1 cellular context compared by ENCODE assay signal in the genomic region with DNA sequence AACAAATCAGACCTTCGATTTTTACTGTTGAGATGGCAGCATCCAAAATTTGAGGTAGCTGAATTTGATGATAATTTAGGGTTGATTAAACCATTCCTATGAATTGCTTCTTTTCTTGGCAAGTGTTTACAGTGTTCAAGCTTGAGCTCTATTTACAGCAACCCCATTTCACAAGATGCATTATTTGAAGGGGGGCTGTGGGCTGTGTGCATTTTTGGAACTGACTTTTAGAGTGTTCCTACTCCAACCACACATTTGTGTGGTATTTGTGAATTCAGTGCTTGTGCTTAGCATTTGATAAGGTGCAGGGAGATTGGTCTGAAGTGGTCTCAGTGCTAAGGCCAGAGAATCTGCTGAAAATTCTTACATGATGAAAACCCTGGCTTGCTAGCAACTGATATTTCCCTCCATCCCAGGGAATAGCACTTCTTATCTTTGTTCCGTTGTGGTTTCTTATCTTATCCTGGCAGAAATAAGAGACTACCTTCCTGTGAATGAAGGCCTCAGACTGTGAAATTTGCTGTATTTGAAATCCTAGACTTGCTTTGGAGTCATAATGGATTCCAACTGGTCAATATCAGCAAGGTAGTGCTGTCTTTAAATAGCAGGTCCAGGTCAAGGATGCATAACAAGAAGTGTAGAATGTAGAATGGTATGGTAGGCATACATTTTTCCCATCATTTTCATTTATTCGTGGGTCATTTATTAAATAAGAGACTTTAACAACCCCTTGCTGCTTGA.
TF ChIP-seq lines count a peak whose summit lies in the region.

No MANE protein-coding gene starts in this region.

TF ChIP-seq in K562, 482 proteins besides CTCF, POLR2A, EP300 and RAD21 (continued from another document):
- TF ChIP-seq, protein P1, sequence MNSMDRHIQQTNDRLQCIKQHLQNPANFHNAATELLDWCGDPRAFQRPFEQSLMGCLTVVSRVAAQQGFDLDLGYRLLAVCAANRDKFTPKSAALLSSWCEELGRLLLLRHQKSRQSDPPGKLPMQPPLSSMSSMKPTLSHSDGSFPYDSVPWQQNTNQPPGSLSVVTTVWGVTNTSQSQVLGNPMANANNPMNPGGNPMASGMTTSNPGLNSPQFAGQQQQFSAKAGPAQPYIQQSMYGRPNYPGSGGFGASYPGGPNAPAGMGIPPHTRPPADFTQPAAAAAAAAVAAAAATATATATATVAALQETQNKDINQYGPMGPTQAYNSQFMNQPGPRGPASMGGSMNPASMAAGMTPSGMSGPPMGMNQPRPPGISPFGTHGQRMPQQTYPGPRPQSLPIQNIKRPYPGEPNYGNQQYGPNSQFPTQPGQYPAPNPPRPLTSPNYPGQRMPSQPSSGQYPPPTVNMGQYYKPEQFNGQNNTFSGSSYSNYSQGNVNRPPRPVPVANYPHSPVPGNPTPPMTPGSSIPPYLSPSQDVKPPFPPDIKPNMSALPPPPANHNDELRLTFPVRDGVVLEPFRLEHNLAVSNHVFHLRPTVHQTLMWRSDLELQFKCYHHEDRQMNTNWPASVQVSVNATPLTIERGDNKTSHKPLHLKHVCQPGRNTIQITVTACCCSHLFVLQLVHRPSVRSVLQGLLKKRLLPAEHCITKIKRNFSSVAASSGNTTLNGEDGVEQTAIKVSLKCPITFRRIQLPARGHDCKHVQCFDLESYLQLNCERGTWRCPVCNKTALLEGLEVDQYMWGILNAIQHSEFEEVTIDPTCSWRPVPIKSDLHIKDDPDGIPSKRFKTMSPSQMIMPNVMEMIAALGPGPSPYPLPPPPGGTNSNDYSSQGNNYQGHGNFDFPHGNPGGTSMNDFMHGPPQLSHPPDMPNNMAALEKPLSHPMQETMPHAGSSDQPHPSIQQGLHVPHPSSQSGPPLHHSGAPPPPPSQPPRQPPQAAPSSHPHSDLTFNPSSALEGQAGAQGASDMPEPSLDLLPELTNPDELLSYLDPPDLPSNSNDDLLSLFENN (IDR thresholded peaks at IDR 0.05; ENCODE audit: low read depth in 2 of 2, low read length in 2 of 2): peak in 1 of 2 experiments; percentile 92; a peak in 2 of 4 replicates
- TF ChIP-seq PPARD (CRISPR knock-in tag; IDR thresholded peaks at IDR 0.05) (no peak), JUND (IDR thresholded peaks at IDR 0.05; ENCODE audit: borderline replicate concordance, low read depth, low read length) (peak; percentile 76; the same call in 1 of the 2 replicates), JUND (tag; IDR thresholded peaks at IDR 0.05; ENCODE audit: borderline replicate concordance, low read depth, low read length) (no peak; the same call in 2 of the 3 replicates), ELF4 (CRISPR knock-in tag; IDR thresholded peaks at IDR 0.05) (peak; percentile 77), ZBTB17 (CRISPR knock-in tag; IDR thresholded peaks at IDR 0.05) (no peak), ZNF431 (CRISPR knock-in tag; IDR thresholded peaks at IDR 0.05) (no peak), MAZ (CRISPR knock-in tag; conservative IDR thresholded peaks at IDR 0.05 in 1 of 2, IDR thresholded peaks at IDR 0.05 in 1 of 2) (peak in 1 of 2 experiments; percentile 45; a peak in 1 of 4 replicates), ESRRA (IDR thresholded peaks at IDR 0.05; ENCODE audit: borderline replicate concordance, low read depth) (peak; percentile 97; the same call in 1 of the 2 replicates), HNRNPUL1 (IDR thresholded peaks at IDR 0.05; ENCODE audit: low read length) (no peak), ETS2 (tag; IDR thresholded peaks at IDR 0.05; ENCODE audit: borderline replicate concordance, poor library complexity, severe bottlenecking) (no peak), PHB2 (IDR thresholded peaks at IDR 0.05; ENCODE audit: low read depth) (0 out of 2 replicates have a peak, but pooled peaks have one; percentile 40), ZNF79 (CRISPR knock-in tag; IDR thresholded peaks at IDR 0.05; ENCODE audit: low read depth) (peak; percentile 55), ARID2 (IDR thresholded peaks at IDR 0.05) (no peak), ZBTB2 (IDR thresholded peaks at IDR 0.05) (peak; percentile 42; the same call in 1 of the 2 replicates), ETV1 (tag; conservative IDR thresholded peaks at IDR 0.05; ENCODE audit: low read depth) (peak; percentile 100), ZNF24 (IDR thresholded peaks at IDR 0.05) (peak; percentile 63; the same call in 1 of the 2 replicates), NBN (IDR thresholded peaks at IDR 0.05; ENCODE audit: low read depth) (peak; percentile 89; the same call in 1 of the 2 replicates), ZNF165 (CRISPR knock-in tag; IDR thresholded peaks at IDR 0.05; ENCODE audit: borderline replicate concordance) (no peak), CCAR2 (IDR thresholded peaks at IDR 0.05; ENCODE audit: low read depth, low read length) (no peak), ZNF561 (CRISPR knock-in tag; conservative IDR thresholded peaks at IDR 0.05) (no peak), HOMEZ (CRISPR knock-in tag; IDR thresholded peaks at IDR 0.05) (no peak), ARID1B (IDR thresholded peaks at IDR 0.05) (peak; percentile 99), ZNF445 (CRISPR knock-in tag; IDR thresholded peaks at IDR 0.05; ENCODE audit: low read depth) (no peak), MEF2A (IDR thresholded peaks at IDR 0.05; ENCODE audit: control insufficient read depth, low read depth, low read length) (peak; percentile 49; the same call in 1 of the 2 replicates), NR2F6 (CRISPR knock-in tag; IDR thresholded peaks at IDR 0.05) (no peak), E2F6 (IDR thresholded peaks at IDR 0.05; ENCODE audit: borderline replicate concordance in 1 of 2, extremely low read depth in 1 of 2, insufficient read depth in 1 of 2, insufficient read length in 1 of 2, low read depth in 1 of 2, low read length in 1 of 2, poor library complexity in 1 of 2, severe bottlenecking in 1 of 2) (no peak), SMARCA5 (IDR thresholded peaks at IDR 0.05) (no peak), FOXK2 (conservative IDR thresholded peaks at IDR 0.05 in 1 of 2, IDR thresholded peaks at IDR 0.05 in 1 of 2; ENCODE audit: low read depth in 2 of 2) (0 out of 4 replicates have a peak, but pooled peaks of 1 of the 2 experiments have one; percentile 28), CC2D1A (IDR thresholded peaks at IDR 0.05) (peak; percentile 86), NCOA1 (IDR thresholded peaks at IDR 0.05; ENCODE audit: low read depth) (peak; percentile 85), CBX2 (IDR thresholded peaks at IDR 0.05; ENCODE audit: insufficient read depth, low read length, poor library complexity, severe bottlenecking) (no peak), SMAD4 (CRISPR knock-in tag; conservative IDR thresholded peaks at IDR 0.05) (peak; percentile 93), HDAC3 (IDR thresholded peaks at IDR 0.05; ENCODE audit: borderline replicate concordance, partially characterized antibody) (peak; percentile 85), SIRT6 (IDR thresholded peaks at IDR 0.05; ENCODE audit: low read depth, low read length) (no peak), AFF1 (IDR thresholded peaks at IDR 0.05; ENCODE audit: low read depth in 1 of 2, partially characterized antibody in 2 of 2) (peak in 1 of 2 experiments; percentile 73)
- TF ChIP-seq, protein P2, sequence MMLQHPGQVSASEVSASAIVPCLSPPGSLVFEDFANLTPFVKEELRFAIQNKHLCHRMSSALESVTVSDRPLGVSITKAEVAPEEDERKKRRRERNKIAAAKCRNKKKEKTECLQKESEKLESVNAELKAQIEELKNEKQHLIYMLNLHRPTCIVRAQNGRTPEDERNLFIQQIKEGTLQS (IDR thresholded peaks at IDR 0.05): 0 out of 2 replicates have a peak, but pooled peaks have one; percentile 11
- TF ChIP-seq, protein P2 (CRISPR knock-in tag; conservative IDR thresholded peaks at IDR 0.05): no peak
- TF ChIP-seq, protein P3, sequence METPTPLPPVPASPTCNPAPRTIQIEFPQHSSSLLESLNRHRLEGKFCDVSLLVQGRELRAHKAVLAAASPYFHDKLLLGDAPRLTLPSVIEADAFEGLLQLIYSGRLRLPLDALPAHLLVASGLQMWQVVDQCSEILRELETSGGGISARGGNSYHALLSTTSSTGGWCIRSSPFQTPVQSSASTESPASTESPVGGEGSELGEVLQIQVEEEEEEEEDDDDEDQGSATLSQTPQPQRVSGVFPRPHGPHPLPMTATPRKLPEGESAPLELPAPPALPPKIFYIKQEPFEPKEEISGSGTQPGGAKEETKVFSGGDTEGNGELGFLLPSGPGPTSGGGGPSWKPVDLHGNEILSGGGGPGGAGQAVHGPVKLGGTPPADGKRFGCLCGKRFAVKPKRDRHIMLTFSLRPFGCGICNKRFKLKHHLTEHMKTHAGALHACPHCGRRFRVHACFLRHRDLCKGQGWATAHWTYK (CRISPR knock-in tag; IDR thresholded peaks at IDR 0.05): 0 out of 2 replicates have a peak, but pooled peaks have one; percentile 75
- TF ChIP-seq, protein P4, sequence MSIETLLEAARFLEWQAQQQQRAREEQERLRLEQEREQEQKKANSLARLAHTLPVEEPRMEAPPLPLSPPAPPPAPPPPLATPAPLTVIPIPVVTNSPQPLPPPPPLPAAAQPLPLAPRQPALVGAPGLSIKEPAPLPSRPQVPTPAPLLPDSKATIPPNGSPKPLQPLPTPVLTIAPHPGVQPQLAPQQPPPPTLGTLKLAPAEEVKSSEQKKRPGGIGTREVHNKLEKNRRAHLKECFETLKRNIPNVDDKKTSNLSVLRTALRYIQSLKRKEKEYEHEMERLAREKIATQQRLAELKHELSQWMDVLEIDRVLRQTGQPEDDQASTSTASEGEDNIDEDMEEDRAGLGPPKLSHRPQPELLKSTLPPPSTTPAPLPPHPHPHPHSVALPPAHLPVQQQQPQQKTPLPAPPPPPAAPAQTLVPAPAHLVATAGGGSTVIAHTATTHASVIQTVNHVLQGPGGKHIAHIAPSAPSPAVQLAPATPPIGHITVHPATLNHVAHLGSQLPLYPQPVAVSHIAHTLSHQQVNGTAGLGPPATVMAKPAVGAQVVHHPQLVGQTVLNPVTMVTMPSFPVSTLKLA (conservative IDR thresholded peaks at IDR 0.05): peak in 1 of 2 experiments; percentile 53; a peak in 1 of 4 replicates
- TF ChIP-seq, protein P5, sequence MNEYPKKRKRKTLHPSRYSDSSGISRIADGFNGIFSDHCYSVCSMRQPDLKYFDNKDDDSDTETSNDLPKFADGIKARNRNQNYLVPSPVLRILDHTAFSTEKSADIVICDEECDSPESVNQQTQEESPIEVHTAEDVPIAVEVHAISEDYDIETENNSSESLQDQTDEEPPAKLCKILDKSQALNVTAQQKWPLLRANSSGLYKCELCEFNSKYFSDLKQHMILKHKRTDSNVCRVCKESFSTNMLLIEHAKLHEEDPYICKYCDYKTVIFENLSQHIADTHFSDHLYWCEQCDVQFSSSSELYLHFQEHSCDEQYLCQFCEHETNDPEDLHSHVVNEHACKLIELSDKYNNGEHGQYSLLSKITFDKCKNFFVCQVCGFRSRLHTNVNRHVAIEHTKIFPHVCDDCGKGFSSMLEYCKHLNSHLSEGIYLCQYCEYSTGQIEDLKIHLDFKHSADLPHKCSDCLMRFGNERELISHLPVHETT (CRISPR knock-in tag; conservative IDR thresholded peaks at IDR 0.05 in 1 of 2, IDR thresholded peaks at IDR 0.05 in 1 of 2): peak in 1 of 2 experiments; percentile 58; a peak in 2 of 4 replicates
